22 cellular contexts compared by ENCODE assay signal in genomic region chr1:108611984-108612383, GRCh38.
"Had no signal": no experiment of that assay in that cellular context is flagged by ENCODE, and none has a peak within 500 bp of the region (broad histone marks: within the 10 kb centered on the region; RNA-seq: fewer than 3 reads in every experiment).

No MANE protein-coding gene starts in this region.

- H3K4me3 ChIP-seq: colonic mucosa, esophagus squamous epithelium, gastrocnemius medialis, heart right ventricle, left lung, lower lobe of right lung, mucosa of descending colon had no signal

- DNase-seq: colonic mucosa; cortex of kidney; effector CD8-positive, alpha-beta T cell; effector memory CD8-positive, alpha-beta T cell; endodermal cell; erythroblast; esophagus squamous epithelium; foreskin fibroblast; foreskin melanocyte; gastrocnemius medialis; glutamatergic neuron; head of caudate nucleus; heart right ventricle; left cardiac atrium; left lung; lower lobe of right lung; mesenchymal stem cell; mucosa of descending colon; naive B cell; naive thymus-derived CD8-positive, alpha-beta T cell had no signal

- ATAC-seq: effector memory CD8-positive, alpha-beta T cell; esophagus mucosa; gastrocnemius medialis; left cardiac atrium; left lung; lower lobe of right lung; mucosa of descending colon; naive thymus-derived CD8-positive, alpha-beta T cell had no signal

- H3K36me3 ChIP-seq: gastrocnemius medialis had no signal

- H3K9me3 ChIP-seq: colonic mucosa, esophagus squamous epithelium, gastrocnemius medialis, heart right ventricle, left lung, lower lobe of right lung, mucosa of descending colon had no signal

- H3K27ac ChIP-seq: colonic mucosa, epithelial cell of prostate, esophagus squamous epithelium, gastrocnemius medialis, left lung, lower lobe of right lung had no signal

- H3K4me1 ChIP-seq: colonic mucosa, gastrocnemius medialis had no signal

- H3K27me3 ChIP-seq: colonic mucosa, esophagus squamous epithelium, gastrocnemius medialis, heart right ventricle, left lung had no signal
